ENCODE assay signal across 15 cellular contexts in the genomic region with DNA sequence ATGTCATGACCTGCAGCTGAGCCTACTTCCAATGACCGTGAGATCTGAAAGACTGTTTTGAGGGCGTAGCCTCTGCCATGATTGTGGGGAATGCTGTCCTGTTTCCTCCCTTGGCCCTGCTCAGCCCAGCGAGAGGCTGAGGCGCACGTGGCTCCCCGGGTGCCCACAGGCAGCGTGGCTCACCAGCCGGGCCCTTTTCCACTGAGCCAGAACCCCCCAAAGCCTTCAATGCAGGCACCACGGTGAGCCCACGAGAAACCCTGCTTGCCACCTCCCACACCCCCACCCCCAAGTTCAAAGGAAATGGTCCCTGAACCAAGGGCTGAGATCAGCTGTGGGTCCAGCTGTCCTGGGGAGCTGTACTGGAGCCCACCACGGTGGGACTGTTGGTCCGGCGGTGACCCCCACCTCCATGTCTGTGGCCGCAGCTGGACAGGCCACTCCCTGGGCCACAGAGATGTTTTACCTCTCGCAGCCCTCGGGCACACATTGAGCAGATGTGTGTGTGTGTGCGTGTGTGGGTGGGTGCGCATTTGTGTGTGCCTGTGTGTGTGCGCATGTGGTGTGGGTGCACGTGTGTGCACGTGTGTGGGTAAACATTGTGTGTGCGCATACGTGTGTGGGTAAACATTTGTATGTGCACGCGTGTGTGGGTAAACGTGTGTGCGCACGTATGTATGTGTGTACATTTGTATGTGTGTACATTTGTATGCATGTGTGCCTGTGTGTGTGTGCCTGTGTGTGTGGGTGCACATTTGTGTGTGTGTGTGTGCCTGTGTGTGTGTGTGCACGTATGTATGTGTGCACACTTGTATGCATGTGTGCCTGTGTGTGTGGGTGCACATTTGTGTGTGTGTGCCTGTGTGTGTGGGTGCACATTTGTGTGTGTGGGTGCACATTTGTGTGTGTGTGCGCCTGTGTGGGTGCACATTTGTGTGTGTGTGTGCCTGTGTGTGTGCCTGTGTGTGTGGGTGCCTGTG. TPM values are rescaled to one million over a fixed set of nuclear protein-coding genes. Genes with fewer than 3 reads are reported as not detected.
DNase-seq lines count a peak whose midpoint lies in the region; ATAC-seq, FAIRE-seq and TF ChIP-seq lines count a peak whose summit lies in the region.
"Had no signal": no experiment of that assay in that cellular context is flagged by ENCODE, and none has a peak within 500 bp of the region (broad histone marks: within the 10 kb centered on the region; RNA-seq: fewer than 3 reads in every experiment).

No MANE protein-coding gene starts in this region.

- H3K4me1 ChIP-seq in Caco-2: peaks cover 5% of the 10 kb centered on the region; the same call in 1 of the 2 replicates
- peaks cover 12% of the 10 kb centered on the region for H3K4me1 ChIP-seq in HEK293 (ENCODE audit: control insufficient read depth, insufficient read depth, low read length)
- peaks cover 11% of the 10 kb centered on the region for H3K4me1 ChIP-seq in GM12878 (ENCODE audit: control insufficient read depth, insufficient read depth, low read length)
- H3K4me1 ChIP-seq in prostate gland (replicated peaks): peaks cover 15% of the 10 kb centered on the region
- peaks cover 8% of the 10 kb centered on the region for H3K4me1 ChIP-seq in BE2C

- TF ChIP-seq RAD21 in GM12878 (IDR thresholded peaks at IDR 0.05; ENCODE audit: insufficient read depth, low read depth, low read length): no peak

- no peaks in the 10 kb centered on the region for H3K4me1 Mint-ChIP-seq in Caco-2 (ENCODE audit: low read depth, unreplicated experiment)
- H3K4me1 Mint-ChIP-seq in neural crest cell: peaks cover 23% of the 10 kb centered on the region

- H3K4me3 ChIP-seq in Caco-2 (ENCODE audit: low read depth, low read length) (no peak overlapping the region), HEK293 (ENCODE audit: low read depth, low read length) (no peak overlapping the region), GM12878 (no peak overlapping the region), prostate gland (no peak overlapping the region), BE2C (ENCODE audit: low read depth, low read length) (no peak overlapping the region)

- H3K27me3 Mint-ChIP-seq in Caco-2 (ENCODE audit: insufficient read depth, unreplicated experiment) (no peaks in the 10 kb centered on the region), neural crest cell (ENCODE audit: low read depth) (no peaks in the 10 kb centered on the region)

- peak overlapping the region; percentile 61 for H3K27ac Mint-ChIP-seq in Caco-2 (ENCODE audit: unreplicated experiment)
- H3K27ac Mint-ChIP-seq in neural crest cell (ENCODE audit: unreplicated experiment): no peak overlapping the region

- no peak for FAIRE-seq in GM12878 (lab: Jason Lieb, UNC)

- TF ChIP-seq POLR2A in GM12878 (IDR thresholded peaks at IDR 0.05; ENCODE audit: low read depth, low read length) (peak; percentile 51), prostate gland (IDR thresholded peaks at IDR 0.05) (no peak)

- ATAC-seq in GM12878 (no peak), GM21360 (IDR thresholded peaks at IDR 0.05; ENCODE audit: unreplicated experiment) (no peak), HG02973 (IDR thresholded peaks at IDR 0.05; ENCODE audit: unreplicated experiment) (no peak)
- ATAC-seq: Panc1, Right ventricle myocardium inferior had no signal

- 87% methylated on average over 29 of the region's 30 CpGs for WGBS in GM12878 (ENCODE audit: insufficient coverage, insufficient replicate concordance, low lambda C conversion rate, missing lambda C conversion rate)
- WGBS in prostate gland: 89% methylated on average over 29 of the region's 30 CpGs

- H3K36me3 ChIP-seq in Caco-2 (ENCODE audit: control insufficient read depth, insufficient read depth, low read length): peaks cover 1% of the 10 kb centered on the region; the same call in 1 of the 2 replicates
- peaks cover 4 to 23% of the 10 kb centered on the region in 2 experiments; a peak in 2 of 3 replicates for H3K36me3 ChIP-seq in HEK293 (ENCODE audit: control insufficient read depth in 2 of 2, insufficient read depth in 1 of 2, low read length in 2 of 2)
- H3K36me3 ChIP-seq in GM12878 (ENCODE audit: control insufficient read depth in 2 of 2, insufficient read depth in 2 of 2, low read length in 1 of 2): peaks cover 5 to 10% of the 10 kb centered on the region in 2 experiments
- H3K36me3 ChIP-seq in prostate gland: no peaks in the 10 kb centered on the region
- peaks cover 55% of the 10 kb centered on the region for H3K36me3 ChIP-seq in BE2C

- H3K4me2 ChIP-seq in GM12878 (ENCODE audit: control insufficient read depth, insufficient read depth): no peak overlapping the region

- RAD21 ChIA-PET in GM12878 (lab: Charles Lee; ENCODE audit: unreplicated experiment): no interaction called here

- no peak for TF ChIP-seq EP300 in GM12878 (IDR thresholded peaks at IDR 0.05; ENCODE audit: borderline replicate concordance in 1 of 2, control insufficient read depth in 1 of 2, low read depth in 2 of 2, low read length in 2 of 2)

- H2AFZ ChIP-seq in GM12878 (ENCODE audit: control insufficient read depth, low read depth, low read length): no peak overlapping the region

- SMC1A ChIA-PET in GM12878 (lab: Charles Lee; ENCODE audit: uncharacterized antibody, unreplicated experiment): no interaction called here

- TF ChIP-seq CTCF in Caco-2 (IDR thresholded peaks at IDR 0.05; ENCODE audit: insufficient read depth in 1 of 2, low read depth in 1 of 2, low read length in 1 of 2, severe bottlenecking in 1 of 2, unreplicated experiment in 1 of 2) (no peak), HEK293 (tag by site-specific recombination; IDR thresholded peaks at IDR 0.05) (no peak), GM12878 (IDR thresholded peaks at IDR 0.05 in 2 of 3, conservative IDR thresholded peaks at IDR 0.05 in 1 of 3; ENCODE audit: control insufficient read depth in 2 of 3, extremely low read depth in 1 of 3, insufficient read depth in 1 of 3, low read depth in 3 of 3, low read length in 3 of 3) (no peak), neural crest cell (conservative IDR thresholded peaks at IDR 0.05) (no peak), prostate gland (IDR thresholded peaks at IDR 0.05) (no peak), BE2C (IDR thresholded peaks at IDR 0.05; ENCODE audit: low read depth, low read length) (no peak)

- H4K20me1 ChIP-seq in GM12878 (ENCODE audit: control insufficient read depth, insufficient read depth): no peaks in the 10 kb centered on the region; the same call in 1 of the 2 replicates

- peaks cover 86% of the 10 kb centered on the region for H3K36me3 Mint-ChIP-seq in Caco-2 (ENCODE audit: insufficient read depth, unreplicated experiment)
- peaks cover 7% of the 10 kb centered on the region for H3K36me3 Mint-ChIP-seq in neural crest cell (ENCODE audit: low read depth)

- H3K9me3 Mint-ChIP-seq in Caco-2 (ENCODE audit: unreplicated experiment) (no peaks in the 10 kb centered on the region), neural crest cell (no peaks in the 10 kb centered on the region)

- in situ Hi-C loops in GM12878 (cut with MboI): no loop called here

- no TSS peak for BruUV-seq in Caco-2 (replicated peaks; lab: Mats Ljungman, UMichigan)
- BruUV-seq in GM12878 (replicated peaks; lab: Mats Ljungman, UMichigan): no TSS peak

- CTCF ChIA-PET in Caco-2 (lab: Charles Lee): no interaction called here
- CTCF ChIA-PET in HEK293 (lab: Yijun Ruan, JAX): interaction anchor here (0.6 kb wide), 1 partner anchor 57 kb away, joined by 3 read pairs; no protein-coding TSS in a partner anchor
- CTCF ChIA-PET in GM12878 (lab: Yijun Ruan, JAX): no interaction called here

- DNase-seq in Caco-2 (no peak), GM12878 (ENCODE audit: low read depth, low spot score) (no peak), neural crest cell (ENCODE audit: low read depth, low spot score) (no peak), prostate gland (ENCODE audit: low spot score) (no peak), BE2C (no peak)
- DNase-seq: NCI-H1105 treated with DMSO at 0.1 percent for 48 hours, NCI-H1694 treated with DMSO at 0.1 percent for 48 hours, NCI-H2107, NCI-H2227 treated with DMSO at 0.1 percent for 48 hours, NCI-H524 treated with DMSO at 0.1 percent for 48 hours had no signal

- intact Hi-C loops in Caco-2 (cut with micrococcal nuclease; ENCODE audit: unreplicated experiment) (no loop called here), GM12878 (cut with micrococcal nuclease; ENCODE audit: unreplicated experiment) (loop anchor here (10.0 kb wide), 1 partner anchor 209 kb away; the partner anchor contains the start of gene SPATA2L), prostate gland (cut with DNase I) (no loop called here)

- H3K4me3 Mint-ChIP-seq in Caco-2 (ENCODE audit: unreplicated experiment): no peak overlapping the region
- peak overlapping the region; percentile 47 for H3K4me3 Mint-ChIP-seq in neural crest cell

- H3K9me3 ChIP-seq in Caco-2: no peaks in the 10 kb centered on the region
- no peaks in the 10 kb centered on the region for H3K9me3 ChIP-seq in HEK293 (ENCODE audit: control insufficient read depth, insufficient read depth, low read depth, low read length)
- no peaks in the 10 kb centered on the region for H3K9me3 ChIP-seq in GM12878 (replicated peaks; ENCODE audit: control insufficient read depth, insufficient read depth, low read length)
- H3K9me3 ChIP-seq in prostate gland: no peaks in the 10 kb centered on the region
- H3K9me3 ChIP-seq in BE2C: no peaks in the 10 kb centered on the region

- H3K27ac ChIP-seq in HEK293 (ENCODE audit: extremely low read depth, low read depth, low read length) (no peak overlapping the region), GM12878 (ENCODE audit: control insufficient read depth, insufficient read depth) (no peak overlapping the region), prostate gland (no peak overlapping the region)

- POLR2A ChIA-PET in Caco-2 (lab: Charles Lee) (no interaction called here), HEK293 (lab: Yijun Ruan, JAX) (no interaction called here), GM12878 (lab: Charles Lee) (no interaction called here)

- H3K27me3 ChIP-seq in Caco-2 (replicated peaks; ENCODE audit: control insufficient read depth, insufficient read depth, low read length): no peaks in the 10 kb centered on the region
- H3K27me3 ChIP-seq in GM12878 (replicated peaks in 1 of 2; ENCODE audit: control insufficient read depth in 2 of 2, insufficient read depth in 2 of 2, low read length in 1 of 2): no peaks in the 10 kb centered on the region
- H3K27me3 ChIP-seq in prostate gland (replicated peaks; ENCODE audit: insufficient read depth): no peaks in the 10 kb centered on the region
- no peaks in the 10 kb centered on the region for H3K27me3 ChIP-seq in BE2C

- no peak overlapping the region for H3K9ac ChIP-seq in GM12878 (ENCODE audit: control insufficient read depth, insufficient read depth, low read length)

- no peaks in the 10 kb centered on the region for H3K79me2 ChIP-seq in GM12878 (ENCODE audit: control insufficient read depth, insufficient read depth, low read length)

RNA-seq across cellular contexts. Expression of gene MC1R, which starts 5.0 kb away (rescaled TPM):
- total RNA-seq in Caco-2 (2022) (5.6 and 6.5 TPM in 2 replicates), GM12878 (2014; rRNA removed) (0.60 and 0.62 TPM in 2 replicates), GM12878 (2014; rRNA removed; fragmentation: Illumina TruSeq; extraction: Trizol) (0.28 and 0.40 TPM in 2 replicates), GM12878 (2021) (0.72 and 1.3 TPM in 2 replicates), neural crest cell (7.7 and 8.3 TPM in 2 replicates), prostate gland (10 to 100 TPM in 1 of 2 donors, 1 to 10 TPM in 1; 5.6 to 22.5 TPM)
- 8.0 and 12.8 TPM in 2 replicates for total RNA-seq in GM12878 (2013; cell fraction: nucleolus; rRNA removed)
- polyA plus RNA-seq in GM12878 (2011; ENCODE audit: low read depth): 0.55 TPM
- polyA plus RNA-seq in GM12878 (2011; rRNA removed) (0.68 and 1.0 TPM in 2 replicates), GM12878 (2014; fragmentation: Illumina TruSeq; extraction: Trizol) (0.50 TPM in 1 of 2 replicates, not detected in the other), GM12878 (2014; fragmentation: Nextera tagmentation; extraction: Ambion mirVana) (under 1 TPM; 0.06 to 0.07 TPM), GM12878 (2014; rRNA removed) (1.8 and 2.3 TPM in 2 replicates), GM12878 (2016; fragmentation: Nextera tagmentation; extraction: Ambion mirVana) (under 1 TPM; 0.18 to 0.40 TPM)
- 1.3 and 1.5 TPM in 2 replicates for polyA plus RNA-seq in GM12878 (2011; cell fraction: cytosol; rRNA removed)
- 11.5 and 15.2 TPM in 2 replicates for polyA plus RNA-seq in GM12878 (2011; cell fraction: nucleus; rRNA removed)
- 0.44 and 1.2 TPM in 2 replicates for polyA plus RNA-seq in GM12878 (2012)
- polyA minus RNA-seq in GM12878 (2011; rRNA and poly(A)+ RNA removed): 1.8 and 2.8 TPM in 2 replicates
- polyA minus RNA-seq in GM12878 (2011; cell fraction: cytosol; rRNA and poly(A)+ RNA removed): 0.40 and 1.4 TPM in 2 replicates
- polyA minus RNA-seq in GM12878 (2011; cell fraction: nucleus; rRNA and poly(A)+ RNA removed): 1.8 and 4.1 TPM in 2 replicates
- 35.3 TPM for polyA plus RNA-seq in BE2C (2012; ENCODE audit: insufficient read depth, insufficient read length, low read depth)

RNA-seq across cellular contexts. Expression of gene TUBB3, which starts 9.4 kb away (rescaled TPM):
- total RNA-seq in Caco-2 (2022): 31.3 and 37.5 TPM in 2 replicates
- 1.7 TPM in 1 of 2 replicates, not detected in the other for total RNA-seq in GM12878 (2013; cell fraction: nucleolus; rRNA removed)
- total RNA-seq in GM12878 (2014; rRNA removed): 1.3 and 1.6 TPM in 2 replicates
- total RNA-seq in GM12878 (2014; rRNA removed; fragmentation: Illumina TruSeq; extraction: Trizol): 0.49 and 0.69 TPM in 2 replicates
- total RNA-seq in GM12878 (2021): 1.6 and 2.3 TPM in 2 replicates
- polyA plus RNA-seq in GM12878 (2011; ENCODE audit: low read depth): 0.29 TPM
- polyA plus RNA-seq in GM12878 (2011; rRNA removed): 0.19 and 0.58 TPM in 2 replicates
- 0.52 and 1.0 TPM in 2 replicates for polyA plus RNA-seq in GM12878 (2011; cell fraction: cytosol; rRNA removed)
- polyA plus RNA-seq in GM12878 (2011; cell fraction: nucleus; rRNA removed): 1.8 TPM in 2 replicates
- 1.0 and 1.3 TPM in 2 replicates for polyA plus RNA-seq in GM12878 (2012)
- 0.32 TPM in 1 of 2 replicates, not detected in the other for polyA plus RNA-seq in GM12878 (2014; fragmentation: Illumina TruSeq; extraction: Trizol)
- polyA plus RNA-seq in GM12878 (2014; fragmentation: Nextera tagmentation; extraction: Ambion mirVana): under 1 TPM in 1 of 2 experiments, not detected in 1; 0.09 TPM
- polyA plus RNA-seq in GM12878 (2014; rRNA removed): 0.50 and 0.86 TPM in 2 replicates
- polyA plus RNA-seq in GM12878 (2016; fragmentation: Nextera tagmentation; extraction: Ambion mirVana): 1 to 10 TPM; 1.3 to 2.5 TPM
- polyA minus RNA-seq in GM12878 (2011; rRNA and poly(A)+ RNA removed): 0.51 and 1.4 TPM in 2 replicates
- 0.67 TPM in 1 of 2 replicates, not detected in the other for polyA minus RNA-seq in GM12878 (2011; cell fraction: cytosol; rRNA and poly(A)+ RNA removed)
- 0.60 TPM in 1 of 2 replicates, not detected in the other for polyA minus RNA-seq in GM12878 (2011; cell fraction: nucleus; rRNA and poly(A)+ RNA removed)
- 518 and 541 TPM in 2 replicates for total RNA-seq in neural crest cell
- total RNA-seq in prostate gland: 10 to 100 TPM in 1 of 2 donors, under 1 TPM in 1; 0.82 to 20.7 TPM
- polyA plus RNA-seq in BE2C (2012; ENCODE audit: insufficient read depth, insufficient read length, low read depth): 710 TPM

RNA-seq across cellular contexts. Expression of gene DEF8, which starts 34.9 kb away (rescaled TPM):
- total RNA-seq in Caco-2 (2022) (132 and 145 TPM in 2 replicates), GM12878 (2014; rRNA removed) (88.3 and 98.2 TPM in 2 replicates), GM12878 (2014; rRNA removed; fragmentation: Illumina TruSeq; extraction: Trizol) (35.3 and 38.6 TPM in 2 replicates), GM12878 (2021) (63.8 and 72.1 TPM in 2 replicates), neural crest cell (67.6 and 70.1 TPM in 2 replicates), prostate gland (10 to 100 TPM; 63.9 to 79.9 TPM)
- 34.0 and 49.6 TPM in 2 replicates for total RNA-seq in GM12878 (2013; cell fraction: nucleolus; rRNA removed)
- polyA plus RNA-seq in GM12878 (2011; ENCODE audit: low read depth): 27.4 TPM
- polyA plus RNA-seq in GM12878 (2011; rRNA removed) (14.4 and 27.9 TPM in 2 replicates), GM12878 (2014; fragmentation: Illumina TruSeq; extraction: Trizol) (13.5 and 28.8 TPM in 2 replicates), GM12878 (2014; fragmentation: Nextera tagmentation; extraction: Ambion mirVana) (10 to 100 TPM; 17.0 to 33.5 TPM), GM12878 (2014; rRNA removed) (80.6 and 124 TPM in 2 replicates), GM12878 (2016; fragmentation: Nextera tagmentation; extraction: Ambion mirVana) (10 to 100 TPM; 63.2 to 64.1 TPM)
- polyA plus RNA-seq in GM12878 (2011; cell fraction: cytosol; rRNA removed): 53.1 and 56.5 TPM in 2 replicates
- polyA plus RNA-seq in GM12878 (2011; cell fraction: nucleus; rRNA removed): 93.4 and 142 TPM in 2 replicates
- polyA plus RNA-seq in GM12878 (2012): 26.0 and 37.6 TPM in 2 replicates
- 19.9 and 23.1 TPM in 2 replicates for polyA minus RNA-seq in GM12878 (2011; rRNA and poly(A)+ RNA removed)
- polyA minus RNA-seq in GM12878 (2011; cell fraction: cytosol; rRNA and poly(A)+ RNA removed): 14.2 and 15.2 TPM in 2 replicates
- polyA minus RNA-seq in GM12878 (2011; cell fraction: nucleus; rRNA and poly(A)+ RNA removed): 9.8 and 24.4 TPM in 2 replicates
- polyA plus RNA-seq in BE2C (2012; ENCODE audit: insufficient read depth, insufficient read length, low read depth): 249 TPM

RNA-seq across cellular contexts. Expression of gene TCF25, which starts 40.3 kb away (rescaled TPM):
- 196 and 244 TPM in 2 replicates for total RNA-seq in Caco-2 (2022)
- 211 and 247 TPM in 2 replicates for total RNA-seq in GM12878 (2013; cell fraction: nucleolus; rRNA removed)
- total RNA-seq in GM12878 (2014; rRNA removed): 92.1 and 102 TPM in 2 replicates
- total RNA-seq in GM12878 (2014; rRNA removed; fragmentation: Illumina TruSeq; extraction: Trizol): 47.1 and 52.7 TPM in 2 replicates
- total RNA-seq in GM12878 (2021): 110 and 130 TPM in 2 replicates
- polyA plus RNA-seq in GM12878 (2011; ENCODE audit: low read depth): 79.7 TPM
- polyA plus RNA-seq in GM12878 (2011; rRNA removed): 70.2 and 87.7 TPM in 2 replicates
- 92.9 and 118 TPM in 2 replicates for polyA plus RNA-seq in GM12878 (2011; cell fraction: cytosol; rRNA removed)
- polyA plus RNA-seq in GM12878 (2011; cell fraction: nucleus; rRNA removed): 274 and 357 TPM in 2 replicates
- 148 and 213 TPM in 2 replicates for polyA plus RNA-seq in GM12878 (2012)
- polyA plus RNA-seq in GM12878 (2014; fragmentation: Illumina TruSeq; extraction: Trizol): 42.7 and 82.1 TPM in 2 replicates
- 10 to 100 TPM in 1 of 2 experiments, 1 to 10 TPM in 1; 8.4 to 22.5 TPM for polyA plus RNA-seq in GM12878 (2014; fragmentation: Nextera tagmentation; extraction: Ambion mirVana)
- polyA plus RNA-seq in GM12878 (2014; rRNA removed): 119 and 124 TPM in 2 replicates
- 10 to 100 TPM; 91.1 to 96.6 TPM for polyA plus RNA-seq in GM12878 (2016; fragmentation: Nextera tagmentation; extraction: Ambion mirVana)
- 51.9 and 78.2 TPM in 2 replicates for polyA minus RNA-seq in GM12878 (2011; rRNA and poly(A)+ RNA removed)
- polyA minus RNA-seq in GM12878 (2011; cell fraction: cytosol; rRNA and poly(A)+ RNA removed): 28.9 and 36.4 TPM in 2 replicates
- 46.1 and 78.6 TPM in 2 replicates for polyA minus RNA-seq in GM12878 (2011; cell fraction: nucleus; rRNA and poly(A)+ RNA removed)
- total RNA-seq in neural crest cell: 198 and 209 TPM in 2 replicates
- 100 to 1,000 TPM; 141 to 302 TPM for total RNA-seq in prostate gland
- polyA plus RNA-seq in BE2C (2012; ENCODE audit: insufficient read depth, insufficient read length, low read depth): 410 TPM

Comparison
In these comparisons a context has a peak if more than half of its experiments do, and no peak if none do; other contexts are left out.
1. RNA of gene TUBB3, which starts 9.4 kb away (total RNA-seq): 518 to 541 TPM in neural crest cell; 31.3 to 37.5 TPM in Caco-2, 0.82 to 20.7 TPM in prostate gland and 0.49 to 2.3 TPM in GM12878; every median in the first group is over 10 times any median in the second.